Comparison of ENCODE assay signal across 13 cellular contexts in genomic region chr2:63614983-63615945, GRCh38.
A peak's percentile ranks its signal among the peaks of the same experiment; 100 is the strongest.
DNase-seq lines count a peak whose midpoint lies in the region; ATAC-seq, FAIRE-seq and TF ChIP-seq lines count a peak whose summit lies in the region.
"Had no signal": no experiment of that assay in that cellular context is flagged by ENCODE, and none has a peak within 500 bp of the region (broad histone marks: within the 10 kb centered on the region; RNA-seq: fewer than 3 reads in every experiment).

No MANE protein-coding gene starts in this region.

- no peaks in the 10 kb centered on the region for H3K36me3 ChIP-seq in HUES6 (ENCODE audit: control insufficient read depth, insufficient read depth, low read length)
- H3K36me3 ChIP-seq: left ventricle myocardium inferior, stomach had no signal

- peak; percentile 2 for DNase-seq in astrocyte of the spinal cord (ENCODE audit: low read depth, low spot score)
- peak; percentile 55 for DNase-seq in iPS-NIHi11 (ENCODE audit: low spot score)
- peak; percentile 71 for DNase-seq in urothelium cell line (ENCODE audit: low spot score)
- DNase-seq in NK-92 (lab: John Stamatoyannopoulos, UW; ENCODE audit: unreplicated experiment): no peak
- no peak for DNase-seq in substantia nigra (lab: John Stamatoyannopoulos, UW)
- DNase-seq: activated T-cell treated with anti-CD3 and anti-CD28 coated beads, Interleukin-2, amount 50 U/mL, for 24 hours; left ventricle myocardium inferior; NCI-H1417; stimulated activated CD4-positive, alpha-beta T cell treated with anti-CD3 and anti-CD28 coated beads, Interleukin-12 subunit alpha, Interleukin-12 subunit beta, amount 100 ng/mL, for 4 hours; stomach had no signal

- no peak for TF ChIP-seq CTCF in astrocyte of the spinal cord (IDR thresholded peaks at IDR 0.05; ENCODE audit: low read depth, low read length)

- H3K4me1 ChIP-seq in HUES6 (ENCODE audit: control insufficient read depth, insufficient read depth, low read length): peaks cover 62% of the 10 kb centered on the region
- H3K4me1 ChIP-seq: left ventricle myocardium inferior, stomach had no signal

- H3K4me3 ChIP-seq in HUES6 (ENCODE audit: low read depth, low read length) (peak overlapping the region; percentile 47), astrocyte of the spinal cord (ENCODE audit: low read depth, low read length) (no peak overlapping the region)
- H3K4me3 ChIP-seq: coronary artery, left ventricle myocardium inferior, stomach had no signal

- in situ Hi-C loops in astrocyte of the spinal cord (cut with HindIII; ENCODE audit: low sequenced_read_pairs): no loop called here

- H3K27ac ChIP-seq in HUES6 (ENCODE audit: low read depth, low read length) (peak overlapping the region; percentile 97), substantia nigra (ENCODE audit: low read depth, low read length, poor library complexity, severe bottlenecking) (no peak overlapping the region)
- H3K27ac ChIP-seq: coronary artery, left ventricle myocardium inferior, stomach had no signal

- FAIRE-seq in urothelium cell line (lab: Jason Lieb, UNC): no peak

- no peaks in the 10 kb centered on the region for H3K27me3 ChIP-seq in HUES6 (ENCODE audit: control insufficient read depth, insufficient read depth, low read length)
- H3K27me3 ChIP-seq: stomach had no signal

- H3K9me3 ChIP-seq in HUES6 (ENCODE audit: control insufficient read depth, insufficient read depth, low read depth, low read length): peaks cover 10% of the 10 kb centered on the region
- H3K9me3 ChIP-seq: left ventricle myocardium inferior had no signal

- H3K9ac ChIP-seq in HUES6 (ENCODE audit: low read length): peak overlapping the region; percentile 85

- no peak for ATAC-seq in GM19351 (IDR thresholded peaks at IDR 0.05; ENCODE audit: unreplicated experiment)

Comparison
In these comparisons a context has a peak if more than half of its experiments do, and no peak if none do; other contexts are left out.
1. DNase-seq: peak in astrocyte of the spinal cord (single experiment), iPS-NIHi11 (single experiment) and urothelium cell line (single experiment); none in NK-92 (single experiment) and substantia nigra (0 of 49).